18 cellular contexts compared by ENCODE assay signal in genomic region chr1:223214272-223214807, GRCh38.
DNase-seq lines count a peak whose midpoint lies in the region; TF ChIP-seq lines count a peak whose summit lies in the region.
"Had no signal": no experiment of that assay in that cellular context is flagged by ENCODE, and none has a peak within 500 bp of the region (broad histone marks: within the 10 kb centered on the region; RNA-seq: fewer than 3 reads in every experiment).

No MANE protein-coding gene starts in this region.

- no peak overlapping the region for H3K4me3 Mint-ChIP-seq in HFFc6
- H3K4me3 Mint-ChIP-seq: GM23338, T-helper 17 cell had no signal

- TF ChIP-seq POLR2A in thyroid gland (IDR thresholded peaks at IDR 0.05): no peak

- TF ChIP-seq CTCF in HFFc6 (IDR thresholded peaks at IDR 0.05) (no peak), thyroid gland (IDR thresholded peaks at IDR 0.05) (no peak)

- no peaks in the 10 kb centered on the region for H3K4me1 ChIP-seq in thyroid gland

- intact Hi-C loops in thyroid gland (cut with DNase I): no loop called here

- DNase-seq in DMS79 treated with DMSO at 0.1 percent for 48 hours (lab: John Stamatoyannopoulos, UW) (peak; percentile 82), HFFc6 (no peak), NCI-H524 treated with DMSO at 0.1 percent for 48 hours (lab: John Stamatoyannopoulos, UW) (peak; percentile 87), islet precursor cell (peak; percentile 22), thyroid gland (no peak), NCI-H1694 (lab: John Stamatoyannopoulos, UW) (no peak)
- no peak for DNase-seq in stimulated activated CD4-positive, alpha-beta T cell treated with anti-CD3 and anti-CD28 coated beads, Interleukin-4, amount 100 ng/mL, for 1 hour
- no peak for DNase-seq in activated T-cell treated with anti-CD3 and anti-CD28 coated beads, Interleukin-2, amount 50 U/mL, for 1 hour
- DNase-seq: AML-193; EL; NCI-H1105 treated with DMSO at 0.1 percent for 48 hours; NCI-H2029; NCI-H510A treated with DMSO at 0.1 percent for 48 hours; NK-92 treated with Interleukin-12 subunit alpha and Interleukin-12 subunit beta, amount 100 ng/mL, for 24 hours; T-helper 17 cell had no signal

- H3K36me3 ChIP-seq in thyroid gland: no peaks in the 10 kb centered on the region

- WGBS in thyroid gland, 2 donors: 71 to 76% methylated on average over 5 of the region's 5 CpGs

- peaks cover 12% of the 10 kb centered on the region for H3K36me3 Mint-ChIP-seq in HFFc6 (ENCODE audit: low read depth)

- H3K27ac Mint-ChIP-seq in HFFc6: peak overlapping the region; percentile 32; the same call in 1 of the 2 replicates
- H3K27ac Mint-ChIP-seq: GM23338 had no signal

- H3K9me3 Mint-ChIP-seq in HFFc6: peaks cover 15% of the 10 kb centered on the region

- no peak overlapping the region for H3K27ac ChIP-seq in thyroid gland
- H3K27ac ChIP-seq: C4-2B had no signal

- no peak overlapping the region for H3K4me3 ChIP-seq in thyroid gland (replicated peaks in 1 of 3)
- H3K4me3 ChIP-seq: GM12878, GM23338 had no signal

- peaks cover 24% of the 10 kb centered on the region for H3K27me3 Mint-ChIP-seq in HFFc6 (ENCODE audit: insufficient read depth)

- H3K27me3 ChIP-seq in thyroid gland: no peaks in the 10 kb centered on the region

- H3K9me3 ChIP-seq in thyroid gland: no peaks in the 10 kb centered on the region

- no peaks in the 10 kb centered on the region for H3K4me1 Mint-ChIP-seq in HFFc6 (ENCODE audit: low read depth)
- H3K4me1 Mint-ChIP-seq: GM23338, T-helper 17 cell had no signal

Comparison
In these comparisons a context has a peak if more than half of its experiments do, and no peak if none do; other contexts are left out.
1. DNase-seq: peak in DMS79 treated with DMSO at 0.1 percent for 48 hours (single experiment), NCI-H524 treated with DMSO at 0.1 percent for 48 hours (single experiment) and islet precursor cell (single experiment); none in HFFc6 (single experiment), stimulated activated CD4-positive, alpha-beta T cell treated with anti-CD3 and anti-CD28 coated beads, Interleukin-4, amount 100 ng/mL, for 1 hour (single experiment), thyroid gland (0 of 2), activated T-cell treated with anti-CD3 and anti-CD28 coated beads, Interleukin-2, amount 50 U/mL, for 1 hour (single experiment) and NCI-H1694 (single experiment).